ENCODE assay signal across 8 cellular contexts in the genomic region with DNA sequence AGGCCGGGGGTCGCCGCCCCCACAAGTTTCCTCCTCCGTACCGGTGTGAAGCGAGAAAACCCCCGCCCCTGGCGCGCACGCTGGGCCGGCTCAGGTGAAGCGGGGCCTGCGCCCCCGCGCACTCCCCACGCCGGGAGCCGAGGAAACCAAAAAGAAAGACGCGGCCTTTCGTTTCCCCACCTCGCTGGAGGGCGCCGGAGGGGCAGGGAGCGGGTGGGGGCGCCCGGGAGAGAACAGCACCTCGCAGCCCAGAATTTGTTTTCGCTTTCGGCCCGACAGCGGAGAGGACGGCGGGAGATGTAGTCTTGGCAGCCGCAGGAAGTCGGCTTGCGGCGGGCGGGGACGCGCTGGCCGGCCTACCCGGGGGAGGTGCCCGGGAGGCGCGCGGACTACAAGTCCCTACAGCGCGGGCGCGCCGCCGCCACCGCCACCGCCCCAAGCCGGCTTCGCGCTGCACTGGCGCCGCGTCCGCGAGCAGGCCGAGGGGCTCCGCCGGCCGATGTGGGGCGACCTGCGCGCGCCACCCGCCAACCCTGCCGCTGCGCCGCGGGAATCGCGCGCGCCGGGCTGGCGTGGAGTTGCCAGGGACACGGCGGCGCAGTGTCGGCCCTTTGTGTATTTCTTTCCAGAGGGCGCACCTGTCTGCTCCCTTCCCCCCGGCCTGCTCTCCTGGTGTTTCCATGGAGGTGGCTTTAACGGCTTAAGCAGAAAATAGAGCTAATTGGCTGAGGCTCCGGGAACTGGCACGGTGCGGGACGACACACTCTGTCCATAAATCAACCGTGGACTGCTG. TPM values are rescaled to one million over a fixed set of nuclear protein-coding genes. Genes with fewer than 3 reads are reported as not detected.
DNase-seq lines count a peak whose midpoint lies in the region; TF ChIP-seq lines count a peak whose summit lies in the region.

A gene with protein sequence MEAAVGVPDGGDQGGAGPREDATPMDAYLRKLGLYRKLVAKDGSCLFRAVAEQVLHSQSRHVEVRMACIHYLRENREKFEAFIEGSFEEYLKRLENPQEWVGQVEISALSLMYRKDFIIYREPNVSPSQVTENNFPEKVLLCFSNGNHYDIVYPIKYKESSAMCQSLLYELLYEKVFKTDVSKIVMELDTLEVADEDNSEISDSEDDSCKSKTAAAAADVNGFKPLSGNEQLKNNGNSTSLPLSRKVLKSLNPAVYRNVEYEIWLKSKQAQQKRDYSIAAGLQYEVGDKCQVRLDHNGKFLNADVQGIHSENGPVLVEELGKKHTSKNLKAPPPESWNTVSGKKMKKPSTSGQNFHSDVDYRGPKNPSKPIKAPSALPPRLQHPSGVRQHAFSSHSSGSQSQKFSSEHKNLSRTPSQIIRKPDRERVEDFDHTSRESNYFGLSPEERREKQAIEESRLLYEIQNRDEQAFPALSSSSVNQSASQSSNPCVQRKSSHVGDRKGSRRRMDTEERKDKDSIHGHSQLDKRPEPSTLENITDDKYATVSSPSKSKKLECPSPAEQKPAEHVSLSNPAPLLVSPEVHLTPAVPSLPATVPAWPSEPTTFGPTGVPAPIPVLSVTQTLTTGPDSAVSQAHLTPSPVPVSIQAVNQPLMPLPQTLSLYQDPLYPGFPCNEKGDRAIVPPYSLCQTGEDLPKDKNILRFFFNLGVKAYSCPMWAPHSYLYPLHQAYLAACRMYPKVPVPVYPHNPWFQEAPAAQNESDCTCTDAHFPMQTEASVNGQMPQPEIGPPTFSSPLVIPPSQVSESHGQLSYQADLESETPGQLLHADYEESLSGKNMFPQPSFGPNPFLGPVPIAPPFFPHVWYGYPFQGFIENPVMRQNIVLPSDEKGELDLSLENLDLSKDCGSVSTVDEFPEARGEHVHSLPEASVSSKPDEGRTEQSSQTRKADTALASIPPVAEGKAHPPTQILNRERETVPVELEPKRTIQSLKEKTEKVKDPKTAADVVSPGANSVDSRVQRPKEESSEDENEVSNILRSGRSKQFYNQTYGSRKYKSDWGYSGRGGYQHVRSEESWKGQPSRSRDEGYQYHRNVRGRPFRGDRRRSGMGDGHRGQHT (minus strand): TSS at position 292 of the 793 bp plus-strand sequence. CDS start 616 bp downstream, outside the sequence.

- no peaks in the 10 kb centered on the region for H3K9me3 ChIP-seq in HAP-1
- H3K9me3 ChIP-seq in MM.1S (replicated peaks; ENCODE audit: insufficient read depth, low read length) = no peaks in the 10 kb centered on the region
- H3K9me3 ChIP-seq in stomach smooth muscle (ENCODE audit: control insufficient read depth in 2 of 2, low read length in 2 of 2) = no peaks in the 10 kb centered on the region

- H3K27me3 Mint-ChIP-seq in neural crest cell (ENCODE audit: low read depth) = peaks cover 3% of the 10 kb centered on the region

- H3K36me3 ChIP-seq in HAP-1 (replicated peaks) (no peaks in the 10 kb centered on the region), MM.1S (replicated peaks; ENCODE audit: insufficient read depth, low read length) (no peaks in the 10 kb centered on the region), stomach smooth muscle (ENCODE audit: control insufficient read depth in 2 of 2, insufficient read depth in 2 of 2, low read length in 2 of 2) (no peaks in the 10 kb centered on the region)

- H4K20me1 ChIP-seq in MM.1S (ENCODE audit: insufficient read depth, low read length) = no peaks in the 10 kb centered on the region

- peak within 1 kb of the TSS; percentile 85 for H3K4me3 ChIP-seq in HAP-1
- H3K4me3 ChIP-seq in MM.1S (ENCODE audit: low read length) = peak within 1 kb of the TSS; percentile 81
- H3K4me3 ChIP-seq in foreskin fibroblast (ENCODE audit: low read depth in 1 of 2, low read length in 2 of 2) = peak within 1 kb of the TSS; percentile 84 to 86
- peak within 1 kb of the TSS; percentile 89 to 97 for H3K4me3 ChIP-seq in stomach smooth muscle (ENCODE audit: low read length in 2 of 2)

- H3K9me2 ChIP-seq in MM.1S (replicated peaks; ENCODE audit: insufficient read depth, low read length) = no peaks in the 10 kb centered on the region

- TF ChIP-seq CTCF in MM.1S (IDR thresholded peaks at IDR 0.05; ENCODE audit: low read length) = peak; percentile 17
- TF ChIP-seq CTCF in foreskin fibroblast (IDR thresholded peaks at IDR 0.05; ENCODE audit: low read depth, low read length) = peak; percentile 9
- TF ChIP-seq CTCF in neural crest cell (conservative IDR thresholded peaks at IDR 0.05) = peak; percentile 17

- peak within 1 kb of the TSS; percentile 71 for H3K27ac Mint-ChIP-seq in neural crest cell (ENCODE audit: unreplicated experiment)

- H2AFZ ChIP-seq in MM.1S (ENCODE audit: low read length) = peak within 1 kb of the TSS; percentile 74

- H3K4me1 ChIP-seq in HAP-1 (peaks cover 5% of the 10 kb centered on the region), MM.1S (ENCODE audit: low read length) (peaks cover 31% of the 10 kb centered on the region), stomach smooth muscle (ENCODE audit: control insufficient read depth, insufficient read depth, low read length) (peaks cover 6% of the 10 kb centered on the region)

- H3K4me1 Mint-ChIP-seq in neural crest cell = peaks cover 34% of the 10 kb centered on the region

- no peaks in the 10 kb centered on the region for H3K27me3 ChIP-seq in HAP-1 (ENCODE audit: low read depth)
- no peaks in the 10 kb centered on the region for H3K27me3 ChIP-seq in MM.1S (replicated peaks; ENCODE audit: insufficient read depth, low read length)
- H3K27me3 ChIP-seq in stomach smooth muscle (ENCODE audit: control insufficient read depth in 1 of 2, insufficient read depth in 2 of 2, low read length in 2 of 2) = no peaks in the 10 kb centered on the region

- H3K27ac ChIP-seq in MM.1S (ENCODE audit: low read length) (peak within 1 kb of the TSS; percentile 93), stomach smooth muscle (ENCODE audit: low read length) (peak within 1 kb of the TSS; percentile 80)

- peak; percentile 96 for DNase-seq in GDM1 (lab: John Stamatoyannopoulos, UW)
- DNase-seq in HAP-1 (ENCODE audit: low spot score in 2 of 2) = peak; percentile 91 to 94
- DNase-seq in MM.1S = peak; percentile 97
- DNase-seq in SIG-M5 (lab: John Stamatoyannopoulos, UW) = peak; percentile 59
- peak; percentile 92 for DNase-seq in activated gamma-delta T cell treated with Interleukin-2 at 50 U/mL for 16 hours
- peak; percentile 97 to 99 for DNase-seq in foreskin fibroblast
- DNase-seq in neural crest cell (ENCODE audit: low read depth, low spot score) = peak; percentile 80

- no peaks in the 10 kb centered on the region for H3K36me3 Mint-ChIP-seq in neural crest cell (ENCODE audit: low read depth)

- H3K4me3 Mint-ChIP-seq in neural crest cell = peak within 1 kb of the TSS; percentile 95

- H3K9ac ChIP-seq in MM.1S (ENCODE audit: low read length) (peak within 1 kb of the TSS; percentile 89), stomach smooth muscle (ENCODE audit: low read length in 2 of 2) (peak within 1 kb of the TSS; percentile 92 to 94)

- no peaks in the 10 kb centered on the region for H3K9me3 Mint-ChIP-seq in neural crest cell

- peaks cover 40% of the 10 kb centered on the region for H3K79me2 ChIP-seq in MM.1S (ENCODE audit: low read length)

- H3K4me2 ChIP-seq in MM.1S (ENCODE audit: low read depth, low read length) = peak within 1 kb of the TSS; percentile 95

- in situ Hi-C loops in HAP-1 (cut with MboI; ENCODE audit: low sequenced_read_pairs) = no loop called here

- peaks cover 24% of the 10 kb centered on the region for H3F3A ChIP-seq in MM.1S (ENCODE audit: insufficient read depth, low read length)

RNA-seq across cellular contexts. Expression of the gene that starts here (rescaled TPM):
- 31.1 and 34.0 TPM in 2 replicates for total RNA-seq in neural crest cell

Comparison
In these comparisons a context has a peak if more than half of its experiments do, and no peak if none do; other contexts are left out.
1. Peak in every context shown above with its lines: DNase-seq, H3K4me3 ChIP-seq and H3K27ac ChIP-seq.